ENCODE assay signal across 32 cellular contexts in genomic region chr11:41274831-41275230, GRCh38.
A peak's percentile ranks its signal among the peaks of the same experiment; 100 is the strongest.
DNase-seq lines count a peak whose midpoint lies in the region; ATAC-seq and TF ChIP-seq lines count a peak whose summit lies in the region.
"Had no signal": no experiment of that assay in that cellular context is flagged by ENCODE, and none has a peak within 500 bp of the region (broad histone marks: within the 10 kb centered on the region; RNA-seq: fewer than 3 reads in every experiment).

No MANE protein-coding gene starts in this region.

- no peaks in the 10 kb centered on the region for H3K27me3 ChIP-seq in right cardiac atrium (ENCODE audit: control insufficient read depth, insufficient read depth)
- H3K27me3 ChIP-seq in heart left ventricle = no peaks in the 10 kb centered on the region
- H3K27me3 ChIP-seq in endodermal cell (ENCODE audit: control insufficient read depth, insufficient read depth, low read length, poor library complexity, severe bottlenecking) = no peaks in the 10 kb centered on the region
- H3K27me3 ChIP-seq in mesendoderm (ENCODE audit: insufficient read depth, low read length, poor library complexity) = no peaks in the 10 kb centered on the region
- H3K27me3 ChIP-seq: BE2C; BLaER1; BLaER1 treated with 17β-estradiol and CSF1 and Interleukin-3, amounts not matched to agents 10 nM and 100 nM had no signal

- no peak overlapping the region for H2AK5ac ChIP-seq in mesendoderm (ENCODE audit: low read length)

- H3K9me3 Mint-ChIP-seq in endodermal cell = peaks cover 4% of the 10 kb centered on the region
- peaks cover 10 to 62% (median 32%) of the 10 kb centered on the region in 6 donors for H3K9me3 Mint-ChIP-seq in immature natural killer cell

- no peak overlapping the region for H4K5ac ChIP-seq in mesendoderm (ENCODE audit: low read length)

- H3K36me3 Mint-ChIP-seq in endodermal cell (ENCODE audit: low read depth) = no peaks in the 10 kb centered on the region
- no peaks in the 10 kb centered on the region for H3K36me3 Mint-ChIP-seq in immature natural killer cell
- H3K36me3 Mint-ChIP-seq: CD14-positive monocyte; CD4-positive, alpha-beta memory T cell; CD4-positive, CD25-positive, alpha-beta regulatory T cell; CD8-positive, alpha-beta memory T cell; CD8-positive, alpha-beta T cell had no signal

- no peak for TF ChIP-seq POLR2A in heart left ventricle (IDR thresholded peaks at IDR 0.05)

- H3K27ac ChIP-seq in right cardiac atrium (ENCODE audit: low read length) (peak overlapping the region; percentile 42), heart left ventricle (peak overlapping the region in 1 of 12 donors; percentile 14), endodermal cell (ENCODE audit: low read depth, low read length) (no peak overlapping the region), mesendoderm (ENCODE audit: low read depth, low read length) (no peak overlapping the region)
- H3K27ac ChIP-seq: 22Rv1; A549; BLaER1; BLaER1 treated with 17β-estradiol and CSF1 and Interleukin-3, amounts not matched to agents 10 nM and 100 nM; C4-2B had no signal

- no peak overlapping the region for H2BK15ac ChIP-seq in mesendoderm (replicated peaks; ENCODE audit: low read depth)

- no peaks in the 10 kb centered on the region for H3K79me2 ChIP-seq in mesendoderm (ENCODE audit: control insufficient read depth, insufficient read depth, low read length)

- peak overlapping the region; percentile 36 for H3K4ac ChIP-seq in mesendoderm (ENCODE audit: low read depth, low read length)

- H3K4me1 ChIP-seq in right cardiac atrium (ENCODE audit: control insufficient read depth, insufficient read depth, low read length) (peaks cover 2% of the 10 kb centered on the region), heart left ventricle (peaks cover 0 to 11% (median 0%) of the 10 kb centered on the region in 12 donors), endodermal cell (ENCODE audit: control insufficient read depth, insufficient read depth, low read length) (peaks cover 5% of the 10 kb centered on the region), mesendoderm (ENCODE audit: control insufficient read depth, low read depth, low read length) (peaks cover 4% of the 10 kb centered on the region)
- H3K4me1 ChIP-seq: A549; BE2C; BLaER1; BLaER1 treated with 17β-estradiol and CSF1 and Interleukin-3, amounts not matched to agents 10 nM and 100 nM; Caco-2 had no signal

- H3K4me1 Mint-ChIP-seq in endodermal cell = peaks cover 21% of the 10 kb centered on the region
- H3K4me1 Mint-ChIP-seq in immature natural killer cell = no peaks in the 10 kb centered on the region
- H3K4me1 Mint-ChIP-seq: B cell; CD14-positive monocyte; CD4-positive, alpha-beta memory T cell; CD4-positive, CD25-positive, alpha-beta regulatory T cell; CD8-positive, alpha-beta memory T cell had no signal

- H3K4me3 ChIP-seq in right cardiac atrium (ENCODE audit: low read length) (no peak overlapping the region), heart left ventricle (no peak overlapping the region), endodermal cell (ENCODE audit: low read length) (no peak overlapping the region), mesendoderm (ENCODE audit: low read length) (no peak overlapping the region)
- H3K4me3 ChIP-seq: A549; BLaER1; BLaER1 treated with 17β-estradiol and CSF1 and Interleukin-3, amounts not matched to agents 10 nM and 100 nM had no signal

- no peaks in the 10 kb centered on the region for H3K79me1 ChIP-seq in mesendoderm (ENCODE audit: low read length)

- H3K27me3 Mint-ChIP-seq in endodermal cell (ENCODE audit: insufficient read depth) (peaks cover 10% of the 10 kb centered on the region), immature natural killer cell (ENCODE audit: low read depth in 3 of 3) (peaks cover 0 to 5% (median 0%) of the 10 kb centered on the region in 3 donors)
- H3K27me3 Mint-ChIP-seq: B cell; CD4-positive, alpha-beta memory T cell; CD4-positive, alpha-beta T cell; CD4-positive, CD25-positive, alpha-beta regulatory T cell; CD8-positive, alpha-beta memory T cell had no signal

- 82% methylated on average over 8 of the region's 8 CpGs for WGBS in right cardiac atrium
- 83 to 91% (median 84%) methylated on average over 8 of the region's 8 CpGs for WGBS in heart left ventricle, 4 donors
- 73 to 94% methylated on average over 6 to 8 of the region's 8 CpGs for WGBS in endodermal cell (ENCODE audit: insufficient coverage in 1 of 2, insufficient read length in 1 of 2), 2 experiments
- WGBS in mesendoderm (ENCODE audit: extremely low coverage, insufficient coverage, low lambda C conversion rate) = no CpG with 5 or more reads among the region's 8 CpGs

- no peak for TF ChIP-seq CTCF in heart left ventricle (IDR thresholded peaks at IDR 0.05)
- no peak for TF ChIP-seq CTCF in endodermal cell (conservative IDR thresholded peaks at IDR 0.05)

- no peak overlapping the region for H3K56ac ChIP-seq in mesendoderm (ENCODE audit: low read length)

- DNase-seq in right cardiac atrium = no peak
- no peak for DNase-seq in heart left ventricle
- peak; percentile 55 for DNase-seq in endodermal cell
- DNase-seq in mesendoderm = peak; percentile 72
- no peak for DNase-seq in immature natural killer cell
- DNase-seq: 8988T; ACHN; AML-193; BE2C; C1 segment of cervical spinal cord; Caco-2; Calu3; CD4-positive, alpha-beta memory T cell; CD4-positive, alpha-beta T cell; CD4-positive, CD25-positive, alpha-beta regulatory T cell; CD8-positive, alpha-beta memory T cell; CD8-positive, alpha-beta T cell; COR-L47; DMS 273 treated with DMSO at 0.1 percent for 48 hours; DMS153; DMS79; DMS79 treated with DMSO at 0.1 percent for 48 hours; DND-41; EL had no signal

- intact Hi-C loops in right cardiac atrium (cut with DNase I) = no loop called here
- intact Hi-C loops in heart left ventricle (cut with DNase I) = no loop called here

- no peak overlapping the region for H4K8ac ChIP-seq in mesendoderm (ENCODE audit: low read depth, low read length)

- H3K36me3 ChIP-seq in heart left ventricle = no peaks in the 10 kb centered on the region
- H3K36me3 ChIP-seq in endodermal cell (ENCODE audit: control insufficient read depth, insufficient read depth, low read length) = no peaks in the 10 kb centered on the region
- no peaks in the 10 kb centered on the region for H3K36me3 ChIP-seq in mesendoderm (ENCODE audit: control insufficient read depth, insufficient read depth, low read length)
- H3K36me3 ChIP-seq: BE2C; BLaER1; BLaER1 treated with 17β-estradiol and CSF1 and Interleukin-3, amounts not matched to agents 10 nM and 100 nM had no signal

- H3K4me2 ChIP-seq in mesendoderm (ENCODE audit: low read length) = no peak overlapping the region
- H3K4me2 ChIP-seq: A549; BLaER1; BLaER1 treated with 17β-estradiol and CSF1 and Interleukin-3, amounts not matched to agents 10 nM and 100 nM had no signal

- no peak overlapping the region for H3K9ac ChIP-seq in endodermal cell (ENCODE audit: extremely low read depth, low read length, poor library complexity, severe bottlenecking)
- no peak overlapping the region for H3K9ac ChIP-seq in mesendoderm (ENCODE audit: low read length)
- H3K9ac ChIP-seq: BLaER1; BLaER1 treated with 17β-estradiol and CSF1 and Interleukin-3, amounts not matched to agents 10 nM and 100 nM had no signal

- ATAC-seq in right cardiac atrium = no peak
- ATAC-seq in heart left ventricle = no peak
- no peak for ATAC-seq in GM21367 (IDR thresholded peaks at IDR 0.05; ENCODE audit: unreplicated experiment)
- ATAC-seq: A549; CD8-positive, alpha-beta T cell had no signal

- H2BK5ac ChIP-seq in mesendoderm (ENCODE audit: low read length) = no peak overlapping the region

- H2BK120ac ChIP-seq in mesendoderm (ENCODE audit: low read depth, low read length) = no peak overlapping the region

- no peak overlapping the region for H3K18ac ChIP-seq in mesendoderm (ENCODE audit: low read length)

- H3K9me3 ChIP-seq in right cardiac atrium (ENCODE audit: control insufficient read depth, low read length) (no peaks in the 10 kb centered on the region), heart left ventricle (no peaks in the 10 kb centered on the region), endodermal cell (ENCODE audit: control insufficient read depth, low read length) (peaks cover 6% of the 10 kb centered on the region)
- H3K9me3 ChIP-seq: A549; BE2C; BLaER1; BLaER1 treated with 17β-estradiol and CSF1 and Interleukin-3, amounts not matched to agents 10 nM and 100 nM; Caco-2 had no signal

- H3K4me3 Mint-ChIP-seq in endodermal cell (no peak overlapping the region), immature natural killer cell (no peak overlapping the region)
- H3K4me3 Mint-ChIP-seq: B cell; CD14-positive monocyte; CD4-positive, alpha-beta memory T cell; CD4-positive, alpha-beta T cell; CD4-positive, CD25-positive, alpha-beta regulatory T cell; CD8-positive, alpha-beta memory T cell; CD8-positive, alpha-beta T cell had no signal

- H3K27ac Mint-ChIP-seq in endodermal cell (no peak overlapping the region), immature natural killer cell (no peak overlapping the region)
- H3K27ac Mint-ChIP-seq: B cell; CD14-positive monocyte; CD4-positive, alpha-beta T cell; CD8-positive, alpha-beta memory T cell; CD8-positive, alpha-beta T cell had no signal

- no peak overlapping the region for H3K23ac ChIP-seq in mesendoderm (ENCODE audit: low read length)

Comparison
In these comparisons a context has a peak if more than half of its experiments do, and no peak if none do; other contexts are left out.
1. DNase-seq: peak in endodermal cell (single experiment) and mesendoderm (single experiment); none in right cardiac atrium (0 of 3), heart left ventricle (0 of 5) and immature natural killer cell (0 of 3).